In genomic region chr12:3490848-3491382, GRCh38 we compare ENCODE assay signal across 10 cellular contexts. TPM values are rescaled to one million over a fixed set of nuclear protein-coding genes. Genes with fewer than 3 reads are reported as not detected.
DNase-seq lines count a peak whose midpoint lies in the region; ATAC-seq, FAIRE-seq and TF ChIP-seq lines count a peak whose summit lies in the region.
"Had no signal": no experiment of that assay in that cellular context is flagged by ENCODE, and none has a peak within 500 bp of the region (broad histone marks: within the 10 kb centered on the region; RNA-seq: fewer than 3 reads in every experiment).

Gene PRMT8, plus strand, starts transcription at chr12:3491203. Its CDS starts 423 bp downstream, at chr12:3491626.

- H3K4me2 ChIP-seq in OCI-LY7 (ENCODE audit: low read length) = no peak within 1 kb of the TSS

- H3K79me2 ChIP-seq in OCI-LY7 (ENCODE audit: insufficient read depth, low read depth, low read length) = no peaks in the 10 kb centered on the region

- CTCF ChIA-PET in OCI-LY7 (lab: Charles Lee; ENCODE audit: unreplicated experiment) = no interaction called here

- ATAC-seq in activated T-cell treated with anti-CD3 and anti-CD28 coated beads, Interleukin-2, amount 50 U/mL, for 4 hours = no peak
- ATAC-seq: stimulated activated effector memory CD8-positive, alpha-beta T cell treated with anti-CD3 and anti-CD28 coated beads, Interleukin-12 subunit alpha, Interleukin-12 subunit beta, amount 100 ng/mL, for 72 hours had no signal

- no peak for FAIRE-seq in HTR-8/SVneo (lab: Jason Lieb, UNC)

- intact Hi-C loops in OCI-LY7 (cut with micrococcal nuclease; ENCODE audit: unreplicated experiment) = no loop called here

- no peaks in the 10 kb centered on the region for H3K9me2 ChIP-seq in OCI-LY7 (ENCODE audit: insufficient read depth, low read length)

- H2AFZ ChIP-seq in OCI-LY7 (ENCODE audit: low read length) = no peak within 1 kb of the TSS

- POLR2A ChIA-PET in OCI-LY7 (lab: Charles Lee) = interaction anchor here (1.1 kb wide), 1 partner anchor 15 kb away, joined by 3 read pairs; no protein-coding TSS in a partner anchor

- peak; percentile 67 for DNase-seq in D341Med (ENCODE audit: low spot score)
- peak; percentile 17 for DNase-seq in HTR-8/SVneo (ENCODE audit: insufficient read length, low spot score)
- peak in 8 of 61 donors; percentile 6 to 37 (median 22) for DNase-seq in caudate nucleus (lab: John Stamatoyannopoulos, UW)
- DNase-seq in left kidney (ENCODE audit: low read depth, low spot score) = peak; percentile 78
- no peak for DNase-seq in UCSD-AML1 (lab: John Stamatoyannopoulos, UW; ENCODE audit: unreplicated experiment)
- no peak for DNase-seq in RKO (ENCODE audit: low spot score)
- DNase-seq in activated T-cell treated with anti-CD3 and anti-CD28 coated beads, Interleukin-2, amount 50 U/mL, for 4 hours = no peak
- DNase-seq in OCI-LY7 (ENCODE audit: low spot score) = no peak
- DNase-seq: NCI-H187 had no signal

- no peak for TF ChIP-seq CTCF in OCI-LY7 (conservative IDR thresholded peaks at IDR 0.05; ENCODE audit: low read length)

- no peaks in the 10 kb centered on the region for H3K36me3 Mint-ChIP-seq in activated T-cell treated with anti-CD3 and anti-CD28 coated beads, Interleukin-2, amount 50 U/mL, for 4 hours (ENCODE audit: insufficient read depth)
- H3K36me3 Mint-ChIP-seq: stimulated activated effector memory CD8-positive, alpha-beta T cell treated with anti-CD3 and anti-CD28 coated beads, Interleukin-12 subunit alpha, Interleukin-12 subunit beta, amount 100 ng/mL, for 72 hours had no signal

- no TSS peak for BruUV-seq in OCI-LY7 (replicated peaks; lab: Mats Ljungman, UMichigan)

- H3K9me3 ChIP-seq in OCI-LY7 (ENCODE audit: low read length) = no peaks in the 10 kb centered on the region

- peaks cover 5% of the 10 kb centered on the region for H3K4me1 Mint-ChIP-seq in activated T-cell treated with anti-CD3 and anti-CD28 coated beads, Interleukin-2, amount 50 U/mL, for 4 hours (ENCODE audit: low read depth)
- H3K4me1 Mint-ChIP-seq: stimulated activated effector memory CD8-positive, alpha-beta T cell treated with anti-CD3 and anti-CD28 coated beads, Interleukin-12 subunit alpha, Interleukin-12 subunit beta, amount 100 ng/mL, for 72 hours had no signal

- no peak within 1 kb of the TSS for H3K4me3 ChIP-seq in OCI-LY7 (ENCODE audit: low read depth, low read length, poor library complexity, severe bottlenecking)

- H4K20me1 ChIP-seq in OCI-LY7 (ENCODE audit: insufficient read depth, low read length) = no peaks in the 10 kb centered on the region

- H3K4me3 Mint-ChIP-seq in activated T-cell treated with anti-CD3 and anti-CD28 coated beads, Interleukin-2, amount 50 U/mL, for 4 hours = no peak within 1 kb of the TSS
- H3K4me3 Mint-ChIP-seq: stimulated activated effector memory CD8-positive, alpha-beta T cell treated with anti-CD3 and anti-CD28 coated beads, Interleukin-12 subunit alpha, Interleukin-12 subunit beta, amount 100 ng/mL, for 72 hours had no signal

- no peaks in the 10 kb centered on the region for H3K9me3 Mint-ChIP-seq in activated T-cell treated with anti-CD3 and anti-CD28 coated beads, Interleukin-2, amount 50 U/mL, for 4 hours
- H3K9me3 Mint-ChIP-seq: stimulated activated effector memory CD8-positive, alpha-beta T cell treated with anti-CD3 and anti-CD28 coated beads, Interleukin-12 subunit alpha, Interleukin-12 subunit beta, amount 100 ng/mL, for 72 hours had no signal

- no peaks in the 10 kb centered on the region for H3K36me3 ChIP-seq in OCI-LY7 (ENCODE audit: insufficient read depth, low read length)

- peaks cover 72% of the 10 kb centered on the region for H3K27me3 Mint-ChIP-seq in activated T-cell treated with anti-CD3 and anti-CD28 coated beads, Interleukin-2, amount 50 U/mL, for 4 hours (ENCODE audit: low read depth)

- no peaks in the 10 kb centered on the region for H3K4me1 ChIP-seq in OCI-LY7 (ENCODE audit: insufficient read depth, low read length, poor library complexity, severe bottlenecking)

- H3K27ac ChIP-seq in caudate nucleus (ENCODE audit: low read depth, low read length) (peak within 1 kb of the TSS; percentile 67), OCI-LY7 (ENCODE audit: low read depth, low read length, poor library complexity, severe bottlenecking) (no peak within 1 kb of the TSS)

RNA-seq across cellular contexts. Expression of gene PRMT8, which starts in this region (rescaled TPM):
- not detected for total RNA-seq in activated T-cell treated with anti-CD3 and anti-CD28 coated beads, Interleukin-2, amount 50 U/mL, for 4 hours
- not detected in 2 replicates for total RNA-seq in OCI-LY7 (2014; rRNA removed; shearing (Covaris generic))
- not detected in 2 replicates for total RNA-seq in OCI-LY7 (2022)

Comparison
In these comparisons a context has a peak if more than half of its experiments do, and no peak if none do; other contexts are left out.
1. DNase-seq: peak in D341Med (single experiment), HTR-8/SVneo (single experiment) and left kidney (single experiment); none in UCSD-AML1 (single experiment), RKO (single experiment), activated T-cell treated with anti-CD3 and anti-CD28 coated beads, Interleukin-2, amount 50 U/mL, for 4 hours (single experiment) and OCI-LY7 (single experiment).